In the genomic region with DNA sequence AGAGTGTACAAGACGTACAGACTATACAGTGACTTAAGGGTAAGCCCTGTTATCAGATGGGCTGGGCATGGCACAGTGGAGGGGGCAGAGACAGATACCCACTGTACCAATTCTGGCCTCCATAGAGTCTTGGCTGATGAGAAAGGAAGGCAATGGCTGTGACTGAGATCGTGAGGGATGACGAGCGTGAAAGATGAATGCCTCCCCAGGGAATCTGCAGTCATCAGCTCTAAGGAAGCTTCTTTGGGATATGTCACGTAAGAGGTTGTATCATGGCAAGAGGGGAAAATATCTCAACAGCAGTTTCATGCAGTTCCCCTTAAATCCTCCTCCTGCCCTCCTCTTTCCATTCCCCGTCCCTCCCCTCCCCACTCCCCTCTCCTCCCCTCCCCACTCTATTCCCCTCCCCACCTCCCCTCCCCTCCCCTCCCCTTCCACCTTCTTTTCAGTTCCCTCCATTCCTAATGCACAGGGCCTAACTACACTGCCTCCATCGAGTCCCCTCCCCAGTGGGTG, we compare ENCODE assay signal across 1 cellular context.
TF ChIP-seq lines count a peak whose summit lies in the region.

No MANE protein-coding gene starts in this region.

TF ChIP-seq in H1, 55 proteins besides CTCF, POLR2A, EP300 and RAD21 (continued from another document):
- TF ChIP-seq ASH2L (IDR thresholded peaks at IDR 0.05; ENCODE audit: low read length) = no peak
